10 cellular contexts compared by ENCODE assay signal in the genomic region with DNA sequence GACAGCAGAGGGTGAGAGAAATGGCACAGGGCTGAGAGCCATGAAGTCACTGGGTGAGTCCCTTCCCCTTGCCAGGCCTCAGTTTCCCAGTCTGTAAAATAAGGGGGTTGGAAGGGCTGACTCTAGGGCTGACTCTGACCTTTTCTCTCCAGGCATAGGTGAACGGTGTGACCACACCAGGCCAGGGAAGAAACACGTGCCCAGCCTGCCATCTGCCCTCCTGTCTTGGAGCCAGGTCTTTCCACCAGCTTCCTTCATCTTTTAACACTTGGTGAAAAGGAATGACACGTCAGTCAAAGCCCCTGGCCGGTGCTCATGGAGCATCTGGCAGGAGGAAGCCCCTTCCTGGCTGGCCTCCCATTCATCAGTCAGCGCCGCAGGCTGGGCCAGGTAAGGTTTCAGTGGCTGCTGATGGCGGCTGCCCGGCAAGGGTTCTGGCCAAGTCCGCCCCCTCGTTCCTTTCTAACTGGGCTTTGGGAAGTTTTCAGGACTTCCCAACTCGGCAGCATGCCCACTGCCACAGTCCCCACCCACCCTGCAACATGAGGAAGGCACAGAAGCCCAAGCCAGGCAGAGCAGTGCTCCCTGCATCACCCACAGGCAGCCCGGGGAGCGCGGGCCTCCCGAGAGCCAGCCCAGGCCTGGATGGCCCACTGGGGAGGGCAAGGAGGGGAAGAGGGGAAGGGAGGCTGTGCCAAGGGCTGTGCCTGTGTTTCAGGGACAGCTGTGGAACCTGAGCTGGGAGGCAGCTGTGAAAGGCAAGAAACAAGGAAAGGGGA.
DNase-seq lines count a peak whose midpoint lies in the region; ATAC-seq and TF ChIP-seq lines count a peak whose summit lies in the region.
"Had no signal": no experiment of that assay in that cellular context is flagged by ENCODE, and none has a peak within 500 bp of the region (broad histone marks: within the 10 kb centered on the region; RNA-seq: fewer than 3 reads in every experiment).

No MANE protein-coding gene starts in this region.

- H3K27ac ChIP-seq in DND-41 (ENCODE audit: low read length) = 0 out of 2 replicates have a peak overlapping the region, but pooled peaks have one; percentile 6
- H3K27ac ChIP-seq in SJCRH30 = peak overlapping the region; percentile 60
- H3K27ac ChIP-seq in parathyroid adenoma = peak overlapping the region; percentile 100

- H3K27me3 ChIP-seq in DND-41 (ENCODE audit: insufficient read depth, low read length, poor library complexity) (no peaks in the 10 kb centered on the region), SJCRH30 (no peaks in the 10 kb centered on the region), parathyroid adenoma (ENCODE audit: control insufficient read depth, insufficient read depth, low read length) (no peaks in the 10 kb centered on the region)

- H3K4me1 Mint-ChIP-seq in glutamatergic neuron (ENCODE audit: low read depth, unreplicated experiment) = peaks cover 17% of the 10 kb centered on the region
- H3K4me1 Mint-ChIP-seq in activated naive CD8-positive, alpha-beta T cell treated with anti-CD3 and anti-CD28 coated beads for 36 hours = no peaks in the 10 kb centered on the region

- peaks cover 6% of the 10 kb centered on the region for H3K27me3 Mint-ChIP-seq in glutamatergic neuron (ENCODE audit: unreplicated experiment)
- H3K27me3 Mint-ChIP-seq in activated naive CD8-positive, alpha-beta T cell treated with anti-CD3 and anti-CD28 coated beads for 36 hours = no peaks in the 10 kb centered on the region

- H3K36me3 ChIP-seq in DND-41 (ENCODE audit: insufficient read depth, low read length) = no peaks in the 10 kb centered on the region
- H3K36me3 ChIP-seq in SJCRH30 = no peaks in the 10 kb centered on the region
- no peaks in the 10 kb centered on the region for H3K36me3 ChIP-seq in parathyroid adenoma (ENCODE audit: control insufficient read depth, insufficient read depth, low read length)

- DNase-seq in DND-41 = no peak
- DNase-seq in SJCRH30 = peak; percentile 72 to 80
- peak; percentile 22 for DNase-seq in glutamatergic neuron
- DNase-seq in activated naive CD8-positive, alpha-beta T cell treated with anti-CD3 and anti-CD28 coated beads for 36 hours = no peak
- DNase-seq in SKM-1 (lab: John Stamatoyannopoulos, UW; ENCODE audit: unreplicated experiment) = no peak
- DNase-seq in MV-4-11 (lab: John Stamatoyannopoulos, UW) = no peak
- DNase-seq: DMS79, KG1 had no signal

- H3K27ac Mint-ChIP-seq in glutamatergic neuron (ENCODE audit: unreplicated experiment) = no peak overlapping the region
- no peak overlapping the region for H3K27ac Mint-ChIP-seq in activated naive CD8-positive, alpha-beta T cell treated with anti-CD3 and anti-CD28 coated beads for 36 hours

- ATAC-seq in DND-41 (ENCODE audit: insufficient read depth, low read depth) (peak; percentile 22; the same call in 1 of the 3 replicates), HG02571 (IDR thresholded peaks at IDR 0.05; ENCODE audit: unreplicated experiment) (no peak)

- peaks cover 10% of the 10 kb centered on the region for H3K9me3 Mint-ChIP-seq in glutamatergic neuron (ENCODE audit: unreplicated experiment)
- no peaks in the 10 kb centered on the region for H3K9me3 Mint-ChIP-seq in activated naive CD8-positive, alpha-beta T cell treated with anti-CD3 and anti-CD28 coated beads for 36 hours

- H3K4me1 ChIP-seq in DND-41 (ENCODE audit: insufficient read depth, low read length) (peaks cover 16% of the 10 kb centered on the region), SJCRH30 (peaks cover 11% of the 10 kb centered on the region), parathyroid adenoma (peaks cover 50% of the 10 kb centered on the region)

- no peaks in the 10 kb centered on the region for H4K20me1 ChIP-seq in DND-41 (ENCODE audit: insufficient read depth, low read length)

- no peaks in the 10 kb centered on the region for H3K36me3 Mint-ChIP-seq in glutamatergic neuron (ENCODE audit: unreplicated experiment)
- H3K36me3 Mint-ChIP-seq in activated naive CD8-positive, alpha-beta T cell treated with anti-CD3 and anti-CD28 coated beads for 36 hours = no peaks in the 10 kb centered on the region

- H3K4me3 Mint-ChIP-seq in glutamatergic neuron (ENCODE audit: unreplicated experiment) = no peak overlapping the region
- H3K4me3 Mint-ChIP-seq in activated naive CD8-positive, alpha-beta T cell treated with anti-CD3 and anti-CD28 coated beads for 36 hours = no peak overlapping the region

- H3K79me2 ChIP-seq in DND-41 (ENCODE audit: insufficient read depth, low read length) = no peaks in the 10 kb centered on the region
- no peaks in the 10 kb centered on the region for H3K79me2 ChIP-seq in parathyroid adenoma

- H3K4me3 ChIP-seq in DND-41 (ENCODE audit: low read depth in 1 of 2, low read length in 2 of 2) (no peak overlapping the region), SJCRH30 (peak overlapping the region; percentile 28), parathyroid adenoma (ENCODE audit: low read depth, low read length) (peak overlapping the region; percentile 8)

- TF ChIP-seq CTCF in DND-41 (IDR thresholded peaks at IDR 0.05; ENCODE audit: borderline replicate concordance, extremely low read depth, low read length, poor library complexity, severe bottlenecking) = no peak
- no peak for TF ChIP-seq CTCF in glutamatergic neuron (IDR thresholded peaks at IDR 0.05; ENCODE audit: partially characterized antibody, unreplicated experiment)
- TF ChIP-seq CTCF in parathyroid adenoma (IDR thresholded peaks at IDR 0.05) = no peak

- H3K4me2 ChIP-seq in DND-41 (ENCODE audit: insufficient read depth, low read length) = no peak overlapping the region
- H3K4me2 ChIP-seq in parathyroid adenoma (ENCODE audit: low read length) = peak overlapping the region; percentile 56

- H3K9me3 ChIP-seq in DND-41 (ENCODE audit: insufficient read depth, low read length, severe bottlenecking) (no peaks in the 10 kb centered on the region), SJCRH30 (replicated peaks) (no peaks in the 10 kb centered on the region), parathyroid adenoma (ENCODE audit: control insufficient read depth, low read length) (no peaks in the 10 kb centered on the region)

- H2AFZ ChIP-seq in DND-41 (ENCODE audit: low read depth, low read length) = no peak overlapping the region
- peak overlapping the region; percentile 50 for H2AFZ ChIP-seq in parathyroid adenoma

- H3K9ac ChIP-seq in DND-41 (ENCODE audit: low read depth, low read length) (no peak overlapping the region), parathyroid adenoma (peak overlapping the region; percentile 34)

Comparison
In these comparisons a context has a peak if more than half of its experiments do, and no peak if none do; other contexts are left out.
1. DNase-seq: peak in SJCRH30 (2 of 2) and glutamatergic neuron (single experiment); none in DND-41 (single experiment), activated naive CD8-positive, alpha-beta T cell treated with anti-CD3 and anti-CD28 coated beads for 36 hours (single experiment), SKM-1 (single experiment) and MV-4-11 (single experiment).
2. H3K27ac ChIP-seq: peak in every context shown above with its lines; median percentile 100 in parathyroid adenoma; 60 in SJCRH30; 6 in DND-41.
3. H3K4me3 ChIP-seq: peak in SJCRH30 (single experiment) and parathyroid adenoma (single experiment); none in DND-41 (0 of 2).